Comparison of ENCODE assay signal across 8 cellular contexts in the genomic region with DNA sequence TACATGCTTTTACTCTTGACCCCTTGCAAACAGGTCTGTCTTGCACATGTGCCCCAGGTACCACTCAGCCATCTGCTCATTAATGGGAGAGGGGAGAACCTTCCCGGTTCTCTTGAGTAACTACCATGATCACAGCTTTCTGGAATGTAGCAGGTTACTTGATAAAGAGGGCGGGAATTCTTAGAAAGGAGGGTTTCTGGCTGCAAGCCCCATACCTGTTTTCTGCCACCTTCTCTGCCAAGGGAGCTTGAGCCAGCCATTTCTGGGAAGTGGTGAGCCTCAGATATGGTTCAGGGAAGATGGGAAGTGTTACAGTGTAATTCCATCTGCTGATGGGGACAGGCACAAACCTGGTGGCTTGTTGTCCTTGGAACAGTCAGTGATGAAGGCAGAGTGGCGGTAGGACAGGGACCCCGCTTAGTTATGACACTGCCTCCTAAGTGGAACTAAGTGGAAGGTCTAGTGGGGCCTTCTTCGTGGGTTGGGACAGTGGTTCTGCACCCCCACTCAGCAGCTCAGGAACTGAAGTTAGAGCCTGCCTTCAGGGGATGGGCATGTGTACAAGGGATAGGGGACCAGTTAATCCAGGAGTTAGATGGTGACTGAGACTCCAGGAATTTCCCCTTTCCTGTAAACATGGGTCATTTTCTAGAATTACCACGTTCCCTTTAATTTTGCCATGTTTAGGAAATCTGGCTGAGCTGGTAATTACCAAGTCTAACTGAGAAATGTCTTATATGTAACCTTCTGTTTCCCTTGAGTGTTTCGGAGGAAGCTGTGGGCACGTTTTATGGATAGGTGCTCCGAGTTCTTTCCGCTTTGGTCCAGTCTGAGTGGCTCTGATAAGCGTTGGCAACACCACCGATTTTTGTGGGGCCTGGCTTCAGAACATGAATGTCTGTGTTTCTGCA. TPM values are rescaled to one million over a fixed set of nuclear protein-coding genes. Genes with fewer than 3 reads are reported as not detected.
DNase-seq lines count a peak whose midpoint lies in the region; ATAC-seq and TF ChIP-seq lines count a peak whose summit lies in the region.

No MANE protein-coding gene starts in this region.

- intact Hi-C loops in stomach (cut with DNase I; ENCODE audit: low total_unique reads): no loop called here

- ATAC-seq in GM19455 (IDR thresholded peaks at IDR 0.05; ENCODE audit: unreplicated experiment): no peak

- peak; percentile 13 for DNase-seq in NOMO-1 treated with DMSO at 0.1 percent for 48 hours (lab: John Stamatoyannopoulos, UW; ENCODE audit: unreplicated experiment)
- no peak for DNase-seq in NOMO-1 treated with dmso at 0.1 percent for 144 hours (lab: John Stamatoyannopoulos, UW; ENCODE audit: unreplicated experiment)
- peak; percentile 68 for DNase-seq in UCSD-AML1 (lab: John Stamatoyannopoulos, UW; ENCODE audit: unreplicated experiment)
- peak; percentile 48 for DNase-seq in fibroblast of the aortic adventitia (ENCODE audit: low read depth)
- DNase-seq in stomach: peak; percentile 66
- DNase-seq in NCI-H128 (lab: John Stamatoyannopoulos, UW; ENCODE audit: unreplicated experiment): no peak
- no peak for DNase-seq in NCI-H1436 treated with DMSO at 0.1 percent for 48 hours (lab: John Stamatoyannopoulos, UW)

- WGBS in stomach, 5 donors: 37 to 59% (median 47%) methylated on average over 12 of the region's 12 CpGs

- TF ChIP-seq POLR2A in stomach (IDR thresholded peaks at IDR 0.05): no peak

- no peaks in the 10 kb centered on the region for H3K27me3 ChIP-seq in stomach

- H3K4me1 ChIP-seq in stomach: peaks cover 62 to 90% (median 75%) of the 10 kb centered on the region in 4 donors

- no peaks in the 10 kb centered on the region for H3K36me3 ChIP-seq in stomach

- no peaks in the 10 kb centered on the region for H3K9me3 ChIP-seq in stomach

- H3K27ac ChIP-seq in stomach: peak overlapping the region; percentile 25 to 86 (median 50)

- TF ChIP-seq CTCF in fibroblast of the aortic adventitia (IDR thresholded peaks at IDR 0.05; ENCODE audit: insufficient read depth, low read length): no peak
- TF ChIP-seq CTCF in stomach (IDR thresholded peaks at IDR 0.05): no peak

- no peak for TF ChIP-seq EP300 in stomach (IDR thresholded peaks at IDR 0.05)

- H3K4me3 ChIP-seq in fibroblast of the aortic adventitia (ENCODE audit: low read depth, low read length): no peak overlapping the region
- H3K4me3 ChIP-seq in stomach: no peak overlapping the region

RNA-seq across cellular contexts. Expression of a gene that starts 35.2 kb away (rescaled TPM):
- total RNA-seq in fibroblast of the aortic adventitia (ENCODE audit: low replicate concordance) (37.3 and 94.3 TPM in 2 replicates), stomach (10 to 100 TPM; 12.8 to 80.1 (median 41.5) TPM)
- 10 to 100 TPM; 10.4 to 14.7 (median 14.1) TPM for polyA plus RNA-seq in stomach

Comparison
In these comparisons a context has a peak if more than half of its experiments do, and no peak if none do; other contexts are left out.
1. DNase-seq: peak in NOMO-1 treated with DMSO at 0.1 percent for 48 hours (single experiment), UCSD-AML1 (single experiment), fibroblast of the aortic adventitia (single experiment) and stomach (single experiment); none in NOMO-1 treated with dmso at 0.1 percent for 144 hours (single experiment), NCI-H128 (single experiment) and NCI-H1436 treated with DMSO at 0.1 percent for 48 hours (single experiment).